Comparison of ENCODE assay signal across 8 cellular contexts in the genomic region with DNA sequence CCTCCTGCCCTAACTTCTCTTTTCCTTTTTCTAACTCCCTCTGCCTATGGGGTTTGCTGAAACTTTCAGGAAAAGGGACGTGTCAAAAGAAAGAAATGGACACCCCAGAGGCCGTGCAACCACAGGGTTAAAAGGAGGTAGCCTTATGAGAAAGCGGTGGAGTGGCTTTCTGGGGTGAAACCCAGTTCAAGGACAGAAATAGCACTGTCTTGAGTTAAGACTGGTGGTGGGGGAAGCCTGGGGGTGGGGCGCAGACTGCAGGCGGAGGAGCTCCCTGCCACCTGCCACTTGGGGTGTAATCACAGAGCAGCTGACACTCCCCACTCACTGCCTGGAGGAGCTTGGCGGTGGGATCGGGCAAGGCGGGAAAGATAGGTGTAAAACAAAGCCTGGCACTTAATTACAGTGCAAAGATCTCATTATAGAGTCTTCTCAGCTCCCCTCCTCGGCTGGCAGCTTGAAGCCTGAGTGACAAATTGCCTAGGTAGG. TPM values are rescaled to one million over a fixed set of nuclear protein-coding genes. Genes with fewer than 3 reads are reported as not detected.
DNase-seq lines count a peak whose midpoint lies in the region; ATAC-seq, FAIRE-seq and TF ChIP-seq lines count a peak whose summit lies in the region.

No MANE protein-coding gene starts in this region.

- peaks cover 7% of the 10 kb centered on the region for H3K27me3 Mint-ChIP-seq in activated T-helper 1 cell treated with anti-CD3 and anti-CD28 coated beads, Interleukin-12 subunit alpha, Interleukin-12 subunit beta, Interleukin-2, Interleukin-4 antibody, amounts not matched to agents 30 ng/mL and 10 ng/mL and 1 ng/mL, durations not matched to agents 14 hours and 24 hours and 36 hours (ENCODE audit: insufficient read depth)
- no peaks in the 10 kb centered on the region for H3K27me3 Mint-ChIP-seq in stimulated activated naive CD8-positive, alpha-beta T cell treated with anti-CD3 and anti-CD28 coated beads, Interleukin-15, amount 100 ng/mL, for 72 hours

- DNase-seq in stimulated activated CD4-positive, alpha-beta T cell treated with anti-CD3 and anti-CD28 coated beads, Interleukin-15, amount 100 ng/mL, for 24 hours: peak; percentile 50
- no peak for DNase-seq in stimulated activated CD4-positive, alpha-beta T cell treated with anti-CD3 and anti-CD28 coated beads, Interleukin-12 subunit alpha, Interleukin-12 subunit beta, amount 100 ng/mL, for 4 hours
- DNase-seq in NCI-H2107 treated with DMSO at 0.1 percent for 48 hours (lab: John Stamatoyannopoulos, UW; ENCODE audit: unreplicated experiment) (peak; percentile 49), kidney (peak; percentile 74), DMS114 treated with DMSO at 0.1 percent for 48 hours (lab: John Stamatoyannopoulos, UW; ENCODE audit: unreplicated experiment) (no peak), NCI-H446 (lab: John Stamatoyannopoulos, UW) (no peak)
- DNase-seq in activated T-helper 1 cell treated with anti-CD3 and anti-CD28 coated beads, Interleukin-12 subunit alpha, Interleukin-12 subunit beta, Interleukin-2, Interleukin-4 antibody, amounts not matched to agents 30 ng/mL and 10 ng/mL and 1 ng/mL, durations not matched to agents 14 hours and 24 hours and 36 hours (ENCODE audit: low spot score): no peak
- DNase-seq in stimulated activated naive CD8-positive, alpha-beta T cell treated with anti-CD3 and anti-CD28 coated beads, Interleukin-15, amount 100 ng/mL, for 72 hours: peak; percentile 28 to 32

- FAIRE-seq in kidney (lab: Jason Lieb, UNC): no peak

- no peak for TF ChIP-seq CTCF in kidney (IDR thresholded peaks at IDR 0.05; ENCODE audit: borderline replicate concordance, extremely low read depth, insufficient read depth)

- H3K9ac ChIP-seq in kidney (ENCODE audit: low read length in 2 of 2): peak overlapping the region in 1 of 2 donors; percentile 69

- intact Hi-C loops in activated T-helper 1 cell treated with anti-CD3 and anti-CD28 coated beads, Interleukin-12 subunit alpha, Interleukin-12 subunit beta, Interleukin-2, Interleukin-4 antibody, amounts not matched to agents 30 ng/mL and 10 ng/mL and 1 ng/mL, durations not matched to agents 14 hours and 24 hours and 36 hours (cut with micrococcal nuclease): loop anchor here (1.0 to 5.0 kb wide), 5 partner anchors 11 to 527 kb away; a partner anchor contains a TSS
- intact Hi-C loops in kidney (cut with DNase I): no loop called here

- no peaks in the 10 kb centered on the region for H3K9me3 ChIP-seq in kidney (ENCODE audit: control insufficient read depth in 1 of 2, low read length in 2 of 2)

- peaks cover 13% of the 10 kb centered on the region for H3K9me3 Mint-ChIP-seq in activated T-helper 1 cell treated with anti-CD3 and anti-CD28 coated beads, Interleukin-12 subunit alpha, Interleukin-12 subunit beta, Interleukin-2, Interleukin-4 antibody, amounts not matched to agents 30 ng/mL and 10 ng/mL and 1 ng/mL, durations not matched to agents 14 hours and 24 hours and 36 hours
- peaks cover 6 to 14% of the 10 kb centered on the region in 2 donors for H3K9me3 Mint-ChIP-seq in stimulated activated naive CD8-positive, alpha-beta T cell treated with anti-CD3 and anti-CD28 coated beads, Interleukin-15, amount 100 ng/mL, for 72 hours

- H3K36me3 ChIP-seq in kidney (ENCODE audit: control insufficient read depth in 1 of 2, insufficient read depth in 2 of 2, low read length in 2 of 2): no peaks in the 10 kb centered on the region

- no peaks in the 10 kb centered on the region for H3K36me3 Mint-ChIP-seq in activated T-helper 1 cell treated with anti-CD3 and anti-CD28 coated beads, Interleukin-12 subunit alpha, Interleukin-12 subunit beta, Interleukin-2, Interleukin-4 antibody, amounts not matched to agents 30 ng/mL and 10 ng/mL and 1 ng/mL, durations not matched to agents 14 hours and 24 hours and 36 hours (ENCODE audit: low read depth)

- peaks cover 10 to 18% of the 10 kb centered on the region in 2 donors for H3K4me1 ChIP-seq in kidney (ENCODE audit: control insufficient read depth in 1 of 2, insufficient read depth in 1 of 2, low read depth in 1 of 2, low read length in 2 of 2)

- ATAC-seq in stimulated activated naive CD8-positive, alpha-beta T cell treated with anti-CD3 and anti-CD28 coated beads, Interleukin-15, amount 100 ng/mL, for 72 hours: peak; percentile 33

- H3K4me3 ChIP-seq in kidney (ENCODE audit: low read length in 2 of 2): peak overlapping the region; percentile 66 to 69

- H3K4me3 Mint-ChIP-seq in activated T-helper 1 cell treated with anti-CD3 and anti-CD28 coated beads, Interleukin-12 subunit alpha, Interleukin-12 subunit beta, Interleukin-2, Interleukin-4 antibody, amounts not matched to agents 30 ng/mL and 10 ng/mL and 1 ng/mL, durations not matched to agents 14 hours and 24 hours and 36 hours: peak overlapping the region; percentile 66
- H3K4me3 Mint-ChIP-seq in stimulated activated naive CD8-positive, alpha-beta T cell treated with anti-CD3 and anti-CD28 coated beads, Interleukin-15, amount 100 ng/mL, for 72 hours: peak overlapping the region; percentile 73 to 81

- H3K27ac ChIP-seq in kidney (ENCODE audit: low read depth in 2 of 2, low read length in 2 of 2): peak overlapping the region; percentile 53 to 67

- peak overlapping the region; percentile 18 for H3K27ac Mint-ChIP-seq in activated T-helper 1 cell treated with anti-CD3 and anti-CD28 coated beads, Interleukin-12 subunit alpha, Interleukin-12 subunit beta, Interleukin-2, Interleukin-4 antibody, amounts not matched to agents 30 ng/mL and 10 ng/mL and 1 ng/mL, durations not matched to agents 14 hours and 24 hours and 36 hours
- peak overlapping the region; percentile 16 to 49 for H3K27ac Mint-ChIP-seq in stimulated activated naive CD8-positive, alpha-beta T cell treated with anti-CD3 and anti-CD28 coated beads, Interleukin-15, amount 100 ng/mL, for 72 hours

- H3K4me1 Mint-ChIP-seq in activated T-helper 1 cell treated with anti-CD3 and anti-CD28 coated beads, Interleukin-12 subunit alpha, Interleukin-12 subunit beta, Interleukin-2, Interleukin-4 antibody, amounts not matched to agents 30 ng/mL and 10 ng/mL and 1 ng/mL, durations not matched to agents 14 hours and 24 hours and 36 hours (ENCODE audit: low read depth): peaks cover 7% of the 10 kb centered on the region
- H3K4me1 Mint-ChIP-seq in stimulated activated naive CD8-positive, alpha-beta T cell treated with anti-CD3 and anti-CD28 coated beads, Interleukin-15, amount 100 ng/mL, for 72 hours: peaks cover 21% of the 10 kb centered on the region

RNA-seq across cellular contexts. Expression of a gene that starts 0.8 kb away (rescaled TPM):
- total RNA-seq in activated T-helper 1 cell treated with anti-CD3 and anti-CD28 coated beads, Interleukin-12 subunit alpha, Interleukin-12 subunit beta, Interleukin-2, Interleukin-4 antibody, amounts not matched to agents 30 ng/mL and 10 ng/mL and 1 ng/mL, durations not matched to agents 14 hours and 24 hours and 36 hours: not detected in 2 replicates
- 31.3 TPM for total RNA-seq in kidney
- polyA plus RNA-seq in kidney (ENCODE audit: insufficient read depth, low read depth, low replicate concordance): 3.7 TPM

Comparison
In these comparisons a context has a peak if more than half of its experiments do, and no peak if none do; other contexts are left out.
1. DNase-seq: peak in stimulated activated CD4-positive, alpha-beta T cell treated with anti-CD3 and anti-CD28 coated beads, Interleukin-15, amount 100 ng/mL, for 24 hours (single experiment), NCI-H2107 treated with DMSO at 0.1 percent for 48 hours (single experiment), kidney (single experiment) and stimulated activated naive CD8-positive, alpha-beta T cell treated with anti-CD3 and anti-CD28 coated beads, Interleukin-15, amount 100 ng/mL, for 72 hours (2 of 2); none in stimulated activated CD4-positive, alpha-beta T cell treated with anti-CD3 and anti-CD28 coated beads, Interleukin-12 subunit alpha, Interleukin-12 subunit beta, amount 100 ng/mL, for 4 hours (single experiment), activated T-helper 1 cell treated with anti-CD3 and anti-CD28 coated beads, Interleukin-12 subunit alpha, Interleukin-12 subunit beta, Interleukin-2, Interleukin-4 antibody, amounts not matched to agents 30 ng/mL and 10 ng/mL and 1 ng/mL, durations not matched to agents 14 hours and 24 hours and 36 hours (single experiment), DMS114 treated with DMSO at 0.1 percent for 48 hours (single experiment) and NCI-H446 (0 of 2).
2. RNA of a gene that starts 0.8 kb away (total RNA-seq): 31.3 TPM in kidney (single experiment); not detected in activated T-helper 1 cell treated with anti-CD3 and anti-CD28 coated beads, Interleukin-12 subunit alpha, Interleukin-12 subunit beta, Interleukin-2, Interleukin-4 antibody, amounts not matched to agents 30 ng/mL and 10 ng/mL and 1 ng/mL, durations not matched to agents 14 hours and 24 hours and 36 hours; every median in the first group is over 10 times any median in the second.